In genomic region chr5:158600679-158601078, GRCh38 we compare ENCODE assay signal across 2 cellular contexts.
TF ChIP-seq lines count a peak whose summit lies in the region.

No MANE protein-coding gene starts in this region.

TF ChIP-seq in liver, 16 proteins besides CTCF, POLR2A, EP300 and RAD21 (continued from another document):
- TF ChIP-seq MAX (IDR thresholded peaks at IDR 0.05): peak; percentile 28
- no peak for TF ChIP-seq HNF4G (IDR thresholded peaks at IDR 0.05)
- TF ChIP-seq EGR1 (IDR thresholded peaks at IDR 0.05; ENCODE audit: low read depth in 2 of 2): no peak
- peak; percentile 18 for TF ChIP-seq YY1 (IDR thresholded peaks at IDR 0.05)
- TF ChIP-seq ATF3 (IDR thresholded peaks at IDR 0.05): no peak
- TF ChIP-seq REST (IDR thresholded peaks at IDR 0.05): peak; percentile 23
- TF ChIP-seq FOXA1 (IDR thresholded peaks at IDR 0.05): no peak
- TF ChIP-seq GABPA (IDR thresholded peaks at IDR 0.05 in 1 of 2, conservative IDR thresholded peaks at IDR 0.05 in 1 of 2): no peak
- peak in 1 of 2 donors; percentile 40 for TF ChIP-seq JUND (IDR thresholded peaks at IDR 0.05)
TF ChIP-seq in liver: peak in this region for 7.

TF ChIP-seq in HepG2, 621 proteins besides CTCF, POLR2A, EP300 and RAD21 (continued from another document):
- TF ChIP-seq PREB (CRISPR knock-in tag; IDR thresholded peaks at IDR 0.05) (no peak), TEAD2 (CRISPR knock-in tag; IDR thresholded peaks at IDR 0.05) (no peak), KAT8 (CRISPR knock-in tag; IDR thresholded peaks at IDR 0.05) (no peak), THAP7 (CRISPR knock-in tag; IDR thresholded peaks at IDR 0.05) (no peak), BCL6 (CRISPR knock-in tag; IDR thresholded peaks at IDR 0.05) (no peak), ZNF317 (CRISPR knock-in tag; IDR thresholded peaks at IDR 0.05) (no peak), SRF (IDR thresholded peaks at IDR 0.05; ENCODE audit: low read depth, low read length) (no peak), ZNF33B (CRISPR knock-in tag; IDR thresholded peaks at IDR 0.05) (no peak), ZNF841 (CRISPR knock-in tag; IDR thresholded peaks at IDR 0.05; ENCODE audit: borderline replicate concordance) (no peak), ZFYVE20 (CRISPR knock-in tag; IDR thresholded peaks at IDR 0.05; ENCODE audit: borderline replicate concordance, low read depth) (no peak), GZF1 (CRISPR knock-in tag; IDR thresholded peaks at IDR 0.05) (no peak), ZNF446 (CRISPR knock-in tag; IDR thresholded peaks at IDR 0.05) (no peak), ZBTB20 (CRISPR knock-in tag; IDR thresholded peaks at IDR 0.05; ENCODE audit: borderline replicate concordance, low read depth) (no peak), MIER2 (CRISPR knock-in tag; IDR thresholded peaks at IDR 0.05) (no peak)
